1 cellular context compared by ENCODE assay signal in the genomic region with DNA sequence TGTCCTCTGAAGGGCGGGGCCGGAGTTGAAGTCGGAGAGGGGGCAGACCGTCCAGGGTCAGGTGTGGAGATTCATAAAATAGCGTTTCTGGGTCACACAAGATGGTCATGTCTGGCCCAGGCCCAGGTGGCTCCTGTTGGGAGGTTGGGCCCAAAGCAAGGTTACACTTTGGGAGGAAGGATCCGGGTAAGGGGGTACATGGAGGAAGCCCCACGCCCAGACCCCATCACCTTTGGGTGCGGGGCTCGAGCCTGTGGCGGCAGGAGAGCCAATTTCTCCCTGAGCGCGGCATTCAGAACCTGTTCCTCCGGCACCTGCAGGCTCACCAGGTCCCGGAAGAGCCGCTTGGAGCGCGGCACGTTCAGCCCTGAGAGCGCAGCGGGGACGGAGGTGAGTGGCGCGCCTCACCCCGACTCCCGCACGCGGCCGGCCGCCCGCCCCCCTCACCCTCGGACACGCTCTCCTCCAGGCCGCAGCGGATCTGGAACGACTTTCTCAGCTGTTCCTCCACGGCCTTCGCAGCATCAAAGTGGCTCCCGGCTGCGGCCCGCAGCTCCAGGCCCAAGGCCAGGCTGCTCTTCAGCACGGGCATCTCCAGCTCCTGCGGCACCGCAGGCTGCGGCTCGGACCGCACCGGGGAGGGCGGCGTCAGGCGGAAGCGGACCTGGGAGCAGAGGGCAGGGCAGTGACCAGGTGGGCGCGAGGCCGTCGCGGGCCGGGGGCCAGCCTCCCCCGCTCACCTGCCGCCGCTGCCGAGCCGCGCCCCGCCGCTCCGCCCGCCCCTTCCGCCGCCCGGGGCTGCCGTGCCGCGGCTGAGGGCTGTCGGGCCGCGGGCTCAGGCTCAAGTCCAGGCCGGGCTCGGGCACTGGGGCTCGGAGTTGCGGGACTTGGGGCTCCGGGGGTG.
TF ChIP-seq lines count a peak whose summit lies in the region.

No MANE protein-coding gene starts in this region.

TF ChIP-seq in K562, 482 proteins besides CTCF, POLR2A, EP300 and RAD21 (continues in another document):
- TF ChIP-seq RBM22 (IDR thresholded peaks at IDR 0.05; ENCODE audit: low read depth, low read length, poor library complexity, severe bottlenecking) (peak; percentile 51), RBM14 (IDR thresholded peaks at IDR 0.05; ENCODE audit: borderline replicate concordance, insufficient read depth, low read depth, low read length) (0 out of 2 replicates have a peak, but pooled peaks have one; percentile 43), YY1 (IDR thresholded peaks at IDR 0.05; ENCODE audit: borderline replicate concordance in 1 of 3, control insufficient read depth in 1 of 3, extremely low read depth in 1 of 3, insufficient read depth in 3 of 3, insufficient read length in 1 of 3, insufficient replicate concordance in 2 of 3, low read depth in 1 of 3, low read length in 2 of 3) (no peak), KLF10 (CRISPR knock-in tag; IDR thresholded peaks at IDR 0.05) (no peak), ETV5 (CRISPR knock-in tag; IDR thresholded peaks at IDR 0.05; ENCODE audit: low read depth) (peak; percentile 41; the same call in 1 of the 2 replicates), SIN3B (IDR thresholded peaks at IDR 0.05; ENCODE audit: low read depth) (peak; percentile 67), ZNF780A (CRISPR knock-in tag; IDR thresholded peaks at IDR 0.05) (no peak), NONO (IDR thresholded peaks at IDR 0.05; ENCODE audit: low read depth in 2 of 2, low read length in 1 of 2) (peak in 1 of 2 experiments; percentile 81; a peak in 2 of 4 replicates), BRF1 (IDR thresholded peaks at IDR 0.05; ENCODE audit: borderline replicate concordance, extremely low read depth, insufficient read length) (no peak), BCL6 (CRISPR knock-in tag; IDR thresholded peaks at IDR 0.05) (no peak), BHLHE40 (IDR thresholded peaks at IDR 0.05; ENCODE audit: low read length) (peak; percentile 88), TGIF2 (CRISPR knock-in tag; IDR thresholded peaks at IDR 0.05) (peak; percentile 39; the same call in 1 of the 2 replicates), TEAD4 (IDR thresholded peaks at IDR 0.05; ENCODE audit: low read length) (0 out of 2 replicates have a peak, but pooled peaks have one; percentile 29), TEAD4 (CRISPR knock-in tag; IDR thresholded peaks at IDR 0.05; ENCODE audit: borderline replicate concordance) (no peak), ZFX (CRISPR knock-in tag; IDR thresholded peaks at IDR 0.05) (peak; percentile 78), NR1H2 (CRISPR knock-in tag; IDR thresholded peaks at IDR 0.05) (0 out of 2 replicates have a peak, but pooled peaks have one; percentile 36), SMAD1 (IDR thresholded peaks at IDR 0.05; ENCODE audit: low read depth, low read length, partially characterized antibody) (peak; percentile 12), ZEB2 (IDR thresholded peaks at IDR 0.05) (peak; percentile 34; the same call in 1 of the 2 replicates), KDM5B (IDR thresholded peaks at IDR 0.05; ENCODE audit: insufficient replicate concordance, low read depth, low read length) (peak; percentile 46), MAFK (IDR thresholded peaks at IDR 0.05; ENCODE audit: low read length) (no peak), GTF2E2 (tag; IDR thresholded peaks at IDR 0.05) (peak; percentile 76; the same call in 1 of the 2 replicates), CXXC5 (CRISPR knock-in tag; IDR thresholded peaks at IDR 0.05) (peak; percentile 36), ZNF143 (CRISPR knock-in tag; IDR thresholded peaks at IDR 0.05) (peak; percentile 27; the same call in 1 of the 2 replicates), RFX7 (CRISPR knock-in tag; IDR thresholded peaks at IDR 0.05) (no peak), NR4A1 (CRISPR knock-in tag; IDR thresholded peaks at IDR 0.05) (no peak; the same call in 1 of the 2 replicates), NR4A1 (tag; IDR thresholded peaks at IDR 0.05) (no peak), SRSF3 (IDR thresholded peaks at IDR 0.05; ENCODE audit: insufficient read depth, low read length) (peak; percentile 87; the same call in 1 of the 2 replicates)
- TF ChIP-seq, protein P1, sequence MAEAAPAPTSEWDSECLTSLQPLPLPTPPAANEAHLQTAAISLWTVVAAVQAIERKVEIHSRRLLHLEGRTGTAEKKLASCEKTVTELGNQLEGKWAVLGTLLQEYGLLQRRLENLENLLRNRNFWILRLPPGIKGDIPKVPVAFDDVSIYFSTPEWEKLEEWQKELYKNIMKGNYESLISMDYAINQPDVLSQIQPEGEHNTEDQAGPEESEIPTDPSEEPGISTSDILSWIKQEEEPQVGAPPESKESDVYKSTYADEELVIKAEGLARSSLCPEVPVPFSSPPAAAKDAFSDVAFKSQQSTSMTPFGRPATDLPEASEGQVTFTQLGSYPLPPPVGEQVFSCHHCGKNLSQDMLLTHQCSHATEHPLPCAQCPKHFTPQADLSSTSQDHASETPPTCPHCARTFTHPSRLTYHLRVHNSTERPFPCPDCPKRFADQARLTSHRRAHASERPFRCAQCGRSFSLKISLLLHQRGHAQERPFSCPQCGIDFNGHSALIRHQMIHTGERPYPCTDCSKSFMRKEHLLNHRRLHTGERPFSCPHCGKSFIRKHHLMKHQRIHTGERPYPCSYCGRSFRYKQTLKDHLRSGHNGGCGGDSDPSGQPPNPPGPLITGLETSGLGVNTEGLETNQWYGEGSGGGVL (CRISPR knock-in tag; IDR thresholded peaks at IDR 0.05), result no peak
- TF ChIP-seq, protein P2, sequence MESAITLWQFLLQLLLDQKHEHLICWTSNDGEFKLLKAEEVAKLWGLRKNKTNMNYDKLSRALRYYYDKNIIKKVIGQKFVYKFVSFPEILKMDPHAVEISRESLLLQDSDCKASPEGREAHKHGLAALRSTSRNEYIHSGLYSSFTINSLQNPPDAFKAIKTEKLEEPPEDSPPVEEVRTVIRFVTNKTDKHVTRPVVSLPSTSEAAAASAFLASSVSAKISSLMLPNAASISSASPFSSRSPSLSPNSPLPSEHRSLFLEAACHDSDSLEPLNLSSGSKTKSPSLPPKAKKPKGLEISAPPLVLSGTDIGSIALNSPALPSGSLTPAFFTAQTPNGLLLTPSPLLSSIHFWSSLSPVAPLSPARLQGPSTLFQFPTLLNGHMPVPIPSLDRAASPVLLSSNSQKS (CRISPR knock-in tag; IDR thresholded peaks at IDR 0.05), result 0 out of 2 replicates have a peak, but pooled peaks have one; percentile 37
- TF ChIP-seq, protein P3, sequence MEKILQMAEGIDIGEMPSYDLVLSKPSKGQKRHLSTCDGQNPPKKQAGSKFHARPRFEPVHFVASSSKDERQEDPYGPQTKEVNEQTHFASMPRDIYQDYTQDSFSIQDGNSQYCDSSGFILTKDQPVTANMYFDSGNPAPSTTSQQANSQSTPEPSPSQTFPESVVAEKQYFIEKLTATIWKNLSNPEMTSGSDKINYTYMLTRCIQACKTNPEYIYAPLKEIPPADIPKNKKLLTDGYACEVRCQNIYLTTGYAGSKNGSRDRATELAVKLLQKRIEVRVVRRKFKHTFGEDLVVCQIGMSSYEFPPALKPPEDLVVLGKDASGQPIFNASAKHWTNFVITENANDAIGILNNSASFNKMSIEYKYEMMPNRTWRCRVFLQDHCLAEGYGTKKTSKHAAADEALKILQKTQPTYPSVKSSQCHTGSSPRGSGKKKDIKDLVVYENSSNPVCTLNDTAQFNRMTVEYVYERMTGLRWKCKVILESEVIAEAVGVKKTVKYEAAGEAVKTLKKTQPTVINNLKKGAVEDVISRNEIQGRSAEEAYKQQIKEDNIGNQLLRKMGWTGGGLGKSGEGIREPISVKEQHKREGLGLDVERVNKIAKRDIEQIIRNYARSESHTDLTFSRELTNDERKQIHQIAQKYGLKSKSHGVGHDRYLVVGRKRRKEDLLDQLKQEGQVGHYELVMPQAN (IDR thresholded peaks at IDR 0.05; ENCODE audit: borderline replicate concordance), result peak; percentile 72; the same call in 1 of the 2 replicates
- TF ChIP-seq, protein P4, sequence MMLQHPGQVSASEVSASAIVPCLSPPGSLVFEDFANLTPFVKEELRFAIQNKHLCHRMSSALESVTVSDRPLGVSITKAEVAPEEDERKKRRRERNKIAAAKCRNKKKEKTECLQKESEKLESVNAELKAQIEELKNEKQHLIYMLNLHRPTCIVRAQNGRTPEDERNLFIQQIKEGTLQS (IDR thresholded peaks at IDR 0.05), result no peak
- TF ChIP-seq, protein P4 (CRISPR knock-in tag; conservative IDR thresholded peaks at IDR 0.05), result 0 out of 2 replicates have a peak, but pooled peaks have one; percentile 48
- TF ChIP-seq, protein P5, sequence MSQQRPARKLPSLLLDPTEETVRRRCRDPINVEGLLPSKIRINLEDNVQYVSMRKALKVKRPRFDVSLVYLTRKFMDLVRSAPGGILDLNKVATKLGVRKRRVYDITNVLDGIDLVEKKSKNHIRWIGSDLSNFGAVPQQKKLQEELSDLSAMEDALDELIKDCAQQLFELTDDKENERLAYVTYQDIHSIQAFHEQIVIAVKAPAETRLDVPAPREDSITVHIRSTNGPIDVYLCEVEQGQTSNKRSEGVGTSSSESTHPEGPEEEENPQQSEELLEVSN (IDR thresholded peaks at IDR 0.05; ENCODE audit: borderline replicate concordance in 1 of 2, extremely low read depth in 1 of 2, insufficient read depth in 1 of 2, insufficient read length in 1 of 2, low read depth in 1 of 2, low read length in 1 of 2, poor library complexity in 1 of 2, severe bottlenecking in 1 of 2), result peak; percentile 68 to 82
- TF ChIP-seq, protein P6, sequence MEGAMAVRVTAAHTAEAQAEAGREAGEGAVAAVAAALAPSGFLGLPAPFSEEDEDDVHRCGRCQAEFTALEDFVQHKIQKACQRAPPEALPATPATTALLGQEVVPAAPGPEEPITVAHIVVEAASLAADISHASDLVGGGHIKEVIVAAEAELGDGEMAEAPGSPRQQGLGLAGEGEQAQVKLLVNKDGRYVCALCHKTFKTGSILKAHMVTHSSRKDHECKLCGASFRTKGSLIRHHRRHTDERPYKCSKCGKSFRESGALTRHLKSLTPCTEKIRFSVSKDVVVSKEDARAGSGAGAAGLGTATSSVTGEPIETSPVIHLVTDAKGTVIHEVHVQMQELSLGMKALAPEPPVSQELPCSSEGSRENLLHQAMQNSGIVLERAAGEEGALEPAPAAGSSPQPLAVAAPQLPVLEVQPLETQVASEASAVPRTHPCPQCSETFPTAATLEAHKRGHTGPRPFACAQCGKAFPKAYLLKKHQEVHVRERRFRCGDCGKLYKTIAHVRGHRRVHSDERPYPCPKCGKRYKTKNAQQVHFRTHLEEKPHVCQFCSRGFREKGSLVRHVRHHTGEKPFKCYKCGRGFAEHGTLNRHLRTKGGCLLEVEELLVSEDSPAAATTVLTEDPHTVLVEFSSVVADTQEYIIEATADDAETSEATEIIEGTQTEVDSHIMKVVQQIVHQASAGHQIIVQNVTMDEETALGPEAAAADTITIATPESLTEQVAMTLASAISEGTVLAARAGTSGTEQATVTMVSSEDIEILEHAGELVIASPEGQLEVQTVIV (CRISPR knock-in tag; IDR thresholded peaks at IDR 0.05; ENCODE audit: borderline replicate concordance), result peak; percentile 66; the same call in 1 of the 2 replicates
- TF ChIP-seq, protein P7, sequence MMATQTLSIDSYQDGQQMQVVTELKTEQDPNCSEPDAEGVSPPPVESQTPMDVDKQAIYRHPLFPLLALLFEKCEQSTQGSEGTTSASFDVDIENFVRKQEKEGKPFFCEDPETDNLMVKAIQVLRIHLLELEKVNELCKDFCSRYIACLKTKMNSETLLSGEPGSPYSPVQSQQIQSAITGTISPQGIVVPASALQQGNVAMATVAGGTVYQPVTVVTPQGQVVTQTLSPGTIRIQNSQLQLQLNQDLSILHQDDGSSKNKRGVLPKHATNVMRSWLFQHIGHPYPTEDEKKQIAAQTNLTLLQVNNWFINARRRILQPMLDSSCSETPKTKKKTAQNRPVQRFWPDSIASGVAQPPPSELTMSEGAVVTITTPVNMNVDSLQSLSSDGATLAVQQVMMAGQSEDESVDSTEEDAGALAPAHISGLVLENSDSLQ (IDR thresholded peaks at IDR 0.05), result no peak
- TF ChIP-seq, protein P8, sequence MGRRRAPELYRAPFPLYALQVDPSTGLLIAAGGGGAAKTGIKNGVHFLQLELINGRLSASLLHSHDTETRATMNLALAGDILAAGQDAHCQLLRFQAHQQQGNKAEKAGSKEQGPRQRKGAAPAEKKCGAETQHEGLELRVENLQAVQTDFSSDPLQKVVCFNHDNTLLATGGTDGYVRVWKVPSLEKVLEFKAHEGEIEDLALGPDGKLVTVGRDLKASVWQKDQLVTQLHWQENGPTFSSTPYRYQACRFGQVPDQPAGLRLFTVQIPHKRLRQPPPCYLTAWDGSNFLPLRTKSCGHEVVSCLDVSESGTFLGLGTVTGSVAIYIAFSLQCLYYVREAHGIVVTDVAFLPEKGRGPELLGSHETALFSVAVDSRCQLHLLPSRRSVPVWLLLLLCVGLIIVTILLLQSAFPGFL (CRISPR knock-in tag; IDR thresholded peaks at IDR 0.05), result 0 out of 2 replicates have a peak, but pooled peaks have one; percentile 93
- TF ChIP-seq, protein P9, sequence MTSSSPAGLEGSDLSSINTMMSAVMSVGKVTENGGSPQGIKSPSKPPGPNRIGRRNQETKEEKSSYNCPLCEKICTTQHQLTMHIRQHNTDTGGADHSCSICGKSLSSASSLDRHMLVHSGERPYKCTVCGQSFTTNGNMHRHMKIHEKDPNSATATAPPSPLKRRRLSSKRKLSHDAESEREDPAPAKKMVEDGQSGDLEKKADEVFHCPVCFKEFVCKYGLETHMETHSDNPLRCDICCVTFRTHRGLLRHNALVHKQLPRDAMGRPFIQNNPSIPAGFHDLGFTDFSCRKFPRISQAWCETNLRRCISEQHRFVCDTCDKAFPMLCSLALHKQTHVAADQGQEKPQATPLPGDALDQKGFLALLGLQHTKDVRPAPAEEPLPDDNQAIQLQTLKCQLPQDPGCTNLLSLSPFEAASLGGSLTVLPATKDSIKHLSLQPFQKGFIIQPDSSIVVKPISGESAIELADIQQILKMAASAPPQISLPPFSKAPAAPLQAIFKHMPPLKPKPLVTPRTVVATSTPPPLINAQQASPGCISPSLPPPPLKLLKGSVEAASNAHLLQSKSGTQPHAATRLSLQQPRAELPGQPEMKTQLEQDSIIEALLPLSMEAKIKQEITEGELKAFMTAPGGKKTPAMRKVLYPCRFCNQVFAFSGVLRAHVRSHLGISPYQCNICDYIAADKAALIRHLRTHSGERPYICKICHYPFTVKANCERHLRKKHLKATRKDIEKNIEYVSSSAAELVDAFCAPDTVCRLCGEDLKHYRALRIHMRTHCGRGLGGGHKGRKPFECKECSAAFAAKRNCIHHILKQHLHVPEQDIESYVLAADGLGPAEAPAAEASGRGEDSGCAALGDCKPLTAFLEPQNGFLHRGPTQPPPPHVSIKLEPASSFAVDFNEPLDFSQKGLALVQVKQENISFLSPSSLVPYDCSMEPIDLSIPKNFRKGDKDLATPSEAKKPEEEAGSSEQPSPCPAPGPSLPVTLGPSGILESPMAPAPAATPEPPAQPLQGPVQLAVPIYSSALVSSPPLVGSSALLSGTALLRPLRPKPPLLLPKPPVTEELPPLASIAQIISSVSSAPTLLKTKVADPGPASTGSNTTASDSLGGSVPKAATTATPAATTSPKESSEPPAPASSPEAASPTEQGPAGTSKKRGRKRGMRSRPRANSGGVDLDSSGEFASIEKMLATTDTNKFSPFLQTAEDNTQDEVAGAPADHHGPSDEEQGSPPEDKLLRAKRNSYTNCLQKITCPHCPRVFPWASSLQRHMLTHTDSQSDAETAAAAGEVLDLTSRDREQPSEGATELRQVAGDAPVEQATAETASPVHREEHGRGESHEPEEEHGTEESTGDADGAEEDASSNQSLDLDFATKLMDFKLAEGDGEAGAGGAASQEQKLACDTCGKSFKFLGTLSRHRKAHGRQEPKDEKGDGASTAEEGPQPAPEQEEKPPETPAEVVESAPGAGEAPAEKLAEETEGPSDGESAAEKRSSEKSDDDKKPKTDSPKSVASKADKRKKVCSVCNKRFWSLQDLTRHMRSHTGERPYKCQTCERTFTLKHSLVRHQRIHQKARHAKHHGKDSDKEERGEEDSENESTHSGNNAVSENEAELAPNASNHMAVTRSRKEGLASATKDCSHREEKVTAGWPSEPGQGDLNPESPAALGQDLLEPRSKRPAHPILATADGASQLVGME (CRISPR knock-in tag; IDR thresholded peaks at IDR 0.05), result peak; percentile 71; the same call in 1 of the 2 replicates
